Comparison of ENCODE assay signal across 1 cellular context in the genomic region with DNA sequence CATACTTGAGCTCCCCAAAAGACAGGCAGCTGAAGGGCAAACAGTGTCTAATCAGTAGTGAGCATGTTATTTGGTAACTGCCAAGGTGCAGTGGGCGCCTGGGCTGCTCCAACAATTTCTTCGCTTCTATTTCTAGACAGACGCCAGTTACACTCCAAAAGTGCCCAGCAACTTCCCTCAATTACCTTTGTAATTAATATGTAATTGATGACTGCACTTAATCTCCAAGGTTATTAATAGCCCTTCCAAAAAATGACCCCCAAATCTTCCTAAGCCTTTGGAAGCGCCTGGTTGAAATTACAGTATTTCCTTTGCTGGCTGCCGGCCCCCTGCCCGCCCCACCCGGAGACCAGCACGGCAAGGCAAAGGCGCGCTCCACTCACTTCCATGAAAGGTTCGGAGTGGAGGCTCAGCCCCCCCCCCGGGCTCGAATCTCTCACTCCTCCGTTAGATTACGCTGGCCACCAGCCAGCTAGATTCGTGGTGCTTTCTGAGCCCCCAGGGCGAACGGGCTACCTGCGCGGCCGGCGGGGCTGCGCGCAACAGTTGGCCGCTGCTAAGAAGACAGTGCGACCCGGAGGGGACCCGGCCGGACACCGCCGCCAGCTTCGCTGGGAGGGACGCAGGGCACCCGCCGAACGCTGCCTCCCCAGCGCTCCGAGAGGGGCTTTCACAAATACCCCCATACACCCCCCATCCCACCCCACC.
TF ChIP-seq lines count a peak whose summit lies in the region.

No MANE protein-coding gene starts in this region.

TF ChIP-seq in HepG2, 621 proteins besides CTCF, POLR2A, EP300 and RAD21 (continued from another document):
- TF ChIP-seq, protein P1, sequence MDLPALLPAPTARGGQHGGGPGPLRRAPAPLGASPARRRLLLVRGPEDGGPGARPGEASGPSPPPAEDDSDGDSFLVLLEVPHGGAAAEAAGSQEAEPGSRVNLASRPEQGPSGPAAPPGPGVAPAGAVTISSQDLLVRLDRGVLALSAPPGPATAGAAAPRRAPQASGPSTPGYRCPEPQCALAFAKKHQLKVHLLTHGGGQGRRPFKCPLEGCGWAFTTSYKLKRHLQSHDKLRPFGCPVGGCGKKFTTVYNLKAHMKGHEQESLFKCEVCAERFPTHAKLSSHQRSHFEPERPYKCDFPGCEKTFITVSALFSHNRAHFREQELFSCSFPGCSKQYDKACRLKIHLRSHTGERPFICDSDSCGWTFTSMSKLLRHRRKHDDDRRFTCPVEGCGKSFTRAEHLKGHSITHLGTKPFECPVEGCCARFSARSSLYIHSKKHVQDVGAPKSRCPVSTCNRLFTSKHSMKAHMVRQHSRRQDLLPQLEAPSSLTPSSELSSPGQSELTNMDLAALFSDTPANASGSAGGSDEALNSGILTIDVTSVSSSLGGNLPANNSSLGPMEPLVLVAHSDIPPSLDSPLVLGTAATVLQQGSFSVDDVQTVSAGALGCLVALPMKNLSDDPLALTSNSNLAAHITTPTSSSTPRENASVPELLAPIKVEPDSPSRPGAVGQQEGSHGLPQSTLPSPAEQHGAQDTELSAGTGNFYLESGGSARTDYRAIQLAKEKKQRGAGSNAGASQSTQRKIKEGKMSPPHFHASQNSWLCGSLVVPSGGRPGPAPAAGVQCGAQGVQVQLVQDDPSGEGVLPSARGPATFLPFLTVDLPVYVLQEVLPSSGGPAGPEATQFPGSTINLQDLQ (CRISPR knock-in tag; IDR thresholded peaks at IDR 0.05), result no peak
- TF ChIP-seq ZBTB21 (CRISPR knock-in tag; IDR thresholded peaks at IDR 0.05), result no peak
